In genomic region chr12:116910280-116910644, GRCh38 we compare ENCODE assay signal across 8 cellular contexts. TPM values are rescaled to one million over a fixed set of nuclear protein-coding genes. Genes with fewer than 3 reads are reported as not detected.
DNase-seq lines count a peak whose midpoint lies in the region; ATAC-seq and TF ChIP-seq lines count a peak whose summit lies in the region.

No MANE protein-coding gene starts in this region.

- H3K4me1 Mint-ChIP-seq in neural progenitor cell = peaks cover 13% of the 10 kb centered on the region

- peak overlapping the region; percentile 89 for H3K4me3 Mint-ChIP-seq in neural progenitor cell

- H3K27me3 Mint-ChIP-seq in neural progenitor cell (ENCODE audit: insufficient read depth, low read depth) = peaks cover 3% of the 10 kb centered on the region

- H3K4me2 ChIP-seq in neural progenitor cell = peak overlapping the region; percentile 85

- H3K27ac ChIP-seq in C4-2B (peak overlapping the region; percentile 90), neural progenitor cell (no peak overlapping the region)
- H3K27ac ChIP-seq in effector memory CD4-positive, alpha-beta T cell (ENCODE audit: insufficient read depth, low read length, poor library complexity, severe bottlenecking) = no peak overlapping the region

- no peak for ATAC-seq in HG02870 (IDR thresholded peaks at IDR 0.05; ENCODE audit: unreplicated experiment)

- H3K4me3 ChIP-seq in NB4 (ENCODE audit: low read depth, low read length) (peak overlapping the region; percentile 77), neural progenitor cell (peak overlapping the region; percentile 63)
- peak overlapping the region; percentile 81 for H3K4me3 ChIP-seq in effector memory CD4-positive, alpha-beta T cell (ENCODE audit: insufficient read depth, low read depth, low read length, poor library complexity, severe bottlenecking)

- no peaks in the 10 kb centered on the region for H3K27me3 ChIP-seq in effector memory CD4-positive, alpha-beta T cell (replicated peaks; ENCODE audit: control insufficient read depth, insufficient read depth, low read length, poor library complexity, severe bottlenecking)
- H3K27me3 ChIP-seq in neural progenitor cell = no peaks in the 10 kb centered on the region

- peaks cover 10% of the 10 kb centered on the region for H3K4me1 ChIP-seq in effector memory CD4-positive, alpha-beta T cell (ENCODE audit: control insufficient read depth, insufficient read depth, low read length, poor library complexity, severe bottlenecking)
- peaks cover 14% of the 10 kb centered on the region for H3K4me1 ChIP-seq in neural progenitor cell

- H3K9me3 Mint-ChIP-seq in neural progenitor cell = no peaks in the 10 kb centered on the region

- TF ChIP-seq CTCF in C4-2B (conservative IDR thresholded peaks at IDR 0.05) = no peak
- TF ChIP-seq CTCF in NB4 (IDR thresholded peaks at IDR 0.05; ENCODE audit: low read depth, low read length) = no peak
- no peak for TF ChIP-seq CTCF in neural progenitor cell (IDR thresholded peaks at IDR 0.05)

- DNase-seq in NB4 (ENCODE audit: low read depth) = no peak
- DNase-seq in effector memory CD4-positive, alpha-beta T cell = no peak
- DNase-seq in neural progenitor cell (ENCODE audit: low spot score) = no peak
- DNase-seq in T1000 (lab: John Stamatoyannopoulos, UW) = no peak
- no peak for DNase-seq in NCI-H345 (lab: John Stamatoyannopoulos, UW)
- DNase-seq in NK-92 treated with Interleukin-12 subunit alpha and Interleukin-12 subunit beta, amount 100 ng/mL, for 24 hours (lab: John Stamatoyannopoulos, UW) = no peak

- no peaks in the 10 kb centered on the region for H3K9me3 ChIP-seq in effector memory CD4-positive, alpha-beta T cell (ENCODE audit: control insufficient read depth, low read length)
- H3K9me3 ChIP-seq in neural progenitor cell (ENCODE audit: low read depth) = no peaks in the 10 kb centered on the region

- no peak overlapping the region for H3K9ac ChIP-seq in neural progenitor cell

- H3K27ac Mint-ChIP-seq in neural progenitor cell = no peak overlapping the region

- H3K36me3 Mint-ChIP-seq in neural progenitor cell = peaks cover 9% of the 10 kb centered on the region

- peaks cover 32% of the 10 kb centered on the region for H4K20me1 ChIP-seq in neural progenitor cell (ENCODE audit: low read depth)

- peaks cover 51% of the 10 kb centered on the region for H3K79me2 ChIP-seq in neural progenitor cell (ENCODE audit: low read depth)

- no peak for TF ChIP-seq POLR2A in NB4 (IDR thresholded peaks at IDR 0.05; ENCODE audit: extremely low read depth, insufficient read length)

- H2AFZ ChIP-seq in neural progenitor cell (replicated peaks) = peak overlapping the region; percentile 89

- peaks cover 17% of the 10 kb centered on the region for H3F3A ChIP-seq in neural progenitor cell (ENCODE audit: low read depth)

- H3K36me3 ChIP-seq in effector memory CD4-positive, alpha-beta T cell (ENCODE audit: control insufficient read depth, insufficient read depth, low read length) = no peaks in the 10 kb centered on the region
- H3K36me3 ChIP-seq in neural progenitor cell = no peaks in the 10 kb centered on the region

RNA-seq across cellular contexts. Expression of gene FBXW8, which starts 0.5 kb away (rescaled TPM):
- 20.7 and 27.2 TPM in 2 replicates for total RNA-seq in neural progenitor cell (ENCODE audit: low replicate concordance)

RNA-seq across cellular contexts. Expression of gene HRK, which starts 29.0 kb away (rescaled TPM):
- 0.06 TPM in 1 of 2 replicates, not detected in the other for total RNA-seq in neural progenitor cell (ENCODE audit: low replicate concordance)
